In the genomic region with DNA sequence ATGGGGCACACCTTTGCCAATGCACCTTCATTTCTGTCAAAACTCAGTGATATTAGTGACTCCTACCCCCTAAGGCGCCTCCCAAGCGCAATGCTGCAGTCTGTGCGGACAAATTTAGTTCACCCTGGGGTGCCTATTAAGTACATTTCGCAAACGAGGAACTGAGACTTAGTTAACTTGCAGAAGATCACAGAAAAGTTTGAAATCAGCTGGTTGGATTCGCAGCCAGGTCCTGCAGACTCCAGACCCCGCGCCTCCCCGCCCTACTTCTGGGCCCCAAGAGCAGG, we compare ENCODE assay signal across 8 cellular contexts. TPM values are rescaled to one million over a fixed set of nuclear protein-coding genes. Genes with fewer than 3 reads are reported as not detected.
DNase-seq lines count a peak whose midpoint lies in the region; ATAC-seq and TF ChIP-seq lines count a peak whose summit lies in the region.

No MANE protein-coding gene starts in this region.

- no peak for DNase-seq in heart left ventricle
- no peak for DNase-seq in left cardiac atrium
- peak; percentile 68 for DNase-seq in RPMI8226
- no peak for DNase-seq in epithelial cell of proximal tubule (ENCODE audit: low read depth)
- no peak for DNase-seq in progenitor cell of endocrine pancreas (ENCODE audit: low spot score, unreplicated experiment)
- no peak for DNase-seq in NCI-H1417 treated with DMSO at 0.1 percent for 48 hours (lab: John Stamatoyannopoulos, UW)
- no peak for DNase-seq in HuH-7.5 (ENCODE audit: low spot score)
- no peak for DNase-seq in DMS153 (lab: John Stamatoyannopoulos, UW)

- H3K4me3 Mint-ChIP-seq in progenitor cell of endocrine pancreas (ENCODE audit: low read depth) = peak overlapping the region; percentile 87

- peak overlapping the region; percentile 68 to 99 (median 87) for H3K4me3 ChIP-seq in heart left ventricle
- peak overlapping the region; percentile 93 for H3K4me3 ChIP-seq in epithelial cell of proximal tubule (ENCODE audit: low read depth, low read length)

- no peaks in the 10 kb centered on the region for H3K9me3 ChIP-seq in heart left ventricle

- peaks cover 25% of the 10 kb centered on the region for H3K4me1 Mint-ChIP-seq in progenitor cell of endocrine pancreas (ENCODE audit: low read depth)

- peak overlapping the region; percentile 83 to 100 (median 97) for H3K27ac ChIP-seq in heart left ventricle

- peaks cover 9 to 68% (median 54%) of the 10 kb centered on the region in 12 donors for H3K4me1 ChIP-seq in heart left ventricle

- no peaks in the 10 kb centered on the region for H3K9me3 Mint-ChIP-seq in progenitor cell of endocrine pancreas (ENCODE audit: low read depth)

- 4 to 9% (median 5%) methylated on average over 6 to 9 of the region's 9 CpGs for whole genome bisulfite sequencing in heart left ventricle, 4 donors

- TF ChIP-seq POLR2A in heart left ventricle (IDR thresholded peaks at IDR 0.05) = no peak

- no peaks in the 10 kb centered on the region for H3K27me3 Mint-ChIP-seq in progenitor cell of endocrine pancreas

- ATAC-seq in heart left ventricle (no peak), left cardiac atrium (no peak)

- no peaks in the 10 kb centered on the region for H3K27me3 ChIP-seq in heart left ventricle

- intact Hi-C loops in heart left ventricle (cut with DNase I) (loop anchor here (1.0 to 10.0 kb wide), 11 partner anchors 21 to 485 kb away; a partner anchor contains a TSS), left cardiac atrium (cut with DNase I) (loop anchor here (2.0 to 10.0 kb wide), 3 partner anchors 175 to 495 kb away; a partner anchor contains a TSS)

- H3K27ac Mint-ChIP-seq in progenitor cell of endocrine pancreas = peak overlapping the region; percentile 92

- TF ChIP-seq CTCF in heart left ventricle (IDR thresholded peaks at IDR 0.05) = no peak
- TF ChIP-seq CTCF in epithelial cell of proximal tubule (conservative IDR thresholded peaks at IDR 0.05; ENCODE audit: low read depth, low read length) = no peak
- TF ChIP-seq CTCF in progenitor cell of endocrine pancreas (IDR thresholded peaks at IDR 0.05; ENCODE audit: unreplicated experiment) = no peak

- H3K36me3 Mint-ChIP-seq in progenitor cell of endocrine pancreas (ENCODE audit: insufficient read depth) = peaks cover 14% of the 10 kb centered on the region

- peaks cover 0 to 37% (median 34%) of the 10 kb centered on the region in 9 donors for H3K36me3 ChIP-seq in heart left ventricle

RNA-seq across cellular contexts. Expression of a gene that starts 0.6 kb away (rescaled TPM):
- total RNA-seq in heart left ventricle = 10 to 100 TPM; 18.4 to 35.8 (median 24.9) TPM
- 10 to 100 TPM; 19.5 to 35.8 TPM for polyA plus RNA-seq in heart left ventricle
- 10 to 100 TPM; 25.9 to 28.8 TPM for total RNA-seq in left cardiac atrium
- 54.5 and 80.3 TPM in 2 replicates for total RNA-seq in epithelial cell of proximal tubule
- total RNA-seq in progenitor cell of endocrine pancreas = 73.8 and 76.1 TPM in 2 replicates

RNA-seq across cellular contexts. Expression of a gene that starts 22.0 kb away (rescaled TPM):
- total RNA-seq in heart left ventricle = 100 to 1,000 TPM in 1 of 9 donors, 10 to 100 TPM in 8; 11.9 to 131 (median 29.5) TPM
- 10 to 100 TPM in 1 of 2 donors, 1 to 10 TPM in 1; 6.7 to 26.5 TPM for polyA plus RNA-seq in heart left ventricle
- 10 to 100 TPM in 1 of 2 donors, 1 to 10 TPM in 1; 10.0 to 12.0 TPM for total RNA-seq in left cardiac atrium
- 0.36 and 0.46 TPM in 2 replicates for total RNA-seq in epithelial cell of proximal tubule
- 0.14 TPM in 1 of 2 replicates, not detected in the other for total RNA-seq in progenitor cell of endocrine pancreas

RNA-seq across cellular contexts. Expression of a gene that starts 41.4 kb away (rescaled TPM):
- total RNA-seq in heart left ventricle (10 to 100 TPM in 1 of 9 donors, 1 to 10 TPM in 8; 3.4 to 11.4 (median 5.8) TPM), left cardiac atrium (1 to 10 TPM; 8.2 to 8.7 TPM), epithelial cell of proximal tubule (8.7 and 16.3 TPM in 2 replicates), progenitor cell of endocrine pancreas (15.7 and 23.1 TPM in 2 replicates)
- 1 to 10 TPM; 3.0 to 4.4 TPM for polyA plus RNA-seq in heart left ventricle
